In genomic region chr3:9791790-9792404, GRCh38 we compare ENCODE assay signal across 8 cellular contexts. TPM values are rescaled to one million over a fixed set of nuclear protein-coding genes. Genes with fewer than 3 reads are reported as not detected.
DNase-seq lines count a peak whose midpoint lies in the region; ATAC-seq and TF ChIP-seq lines count a peak whose summit lies in the region.

No MANE protein-coding gene starts in this region.

- intact Hi-C loops in A673 (cut with micrococcal nuclease; ENCODE audit: unreplicated experiment), result loop anchor here (2.0 kb wide), 1 partner anchor 395 kb away; the partner anchor contains the start of gene SETD5

- H3K27me3 ChIP-seq in A673 (replicated peaks; ENCODE audit: insufficient read depth, low read depth, low read length, poor library complexity) (no peaks in the 10 kb centered on the region), HL-60 (ENCODE audit: insufficient read depth, poor library complexity, severe bottlenecking) (no peaks in the 10 kb centered on the region), muscle layer of colon (ENCODE audit: control insufficient read depth in 1 of 2, insufficient read depth in 2 of 2, low read length in 2 of 2) (no peaks in the 10 kb centered on the region)

- H3K36me3 ChIP-seq in A673 (ENCODE audit: insufficient read depth, low read length, poor library complexity, severe bottlenecking) (peaks cover 19% of the 10 kb centered on the region), muscle layer of colon (ENCODE audit: insufficient read depth, low read length) (peaks cover 48% of the 10 kb centered on the region)

- TSS peak; percentile 75 for BruUV-seq in A673 (replicated peaks; lab: Mats Ljungman, UMichigan)

- H3K9ac ChIP-seq in muscle layer of colon (ENCODE audit: low read length), result peak overlapping the region; percentile 87

- TF ChIP-seq CTCF in A673 (conservative IDR thresholded peaks at IDR 0.05; ENCODE audit: low read depth, low read length), result no peak
- TF ChIP-seq CTCF in HL-60 (IDR thresholded peaks at IDR 0.05; ENCODE audit: insufficient read depth, low read length), result no peak
- TF ChIP-seq CTCF in cardiac fibroblast (IDR thresholded peaks at IDR 0.05; ENCODE audit: low read depth, low read length), result no peak

- no peak for ATAC-seq in HG03439 (IDR thresholded peaks at IDR 0.05; ENCODE audit: unreplicated experiment)

- H3K4me3 ChIP-seq in A673 (ENCODE audit: low read depth, low read length, poor library complexity, severe bottlenecking) (peak overlapping the region; percentile 99), HL-60 (replicated peaks; ENCODE audit: insufficient read depth, low read length) (peak overlapping the region; percentile 60), cardiac fibroblast (replicated peaks in 1 of 2; ENCODE audit: low read depth in 2 of 2, low read length in 2 of 2) (peak overlapping the region; percentile 75 to 96), muscle layer of colon (ENCODE audit: low read depth in 1 of 2, low read length in 2 of 2) (peak overlapping the region; percentile 60 to 93)

- H3K4me1 ChIP-seq in A673 (ENCODE audit: insufficient read depth, low read length, poor library complexity, severe bottlenecking) (peaks cover 17% of the 10 kb centered on the region), muscle layer of colon (ENCODE audit: insufficient read depth, low read length) (peaks cover 33% of the 10 kb centered on the region)

- peak overlapping the region; percentile 99 for H3K27ac ChIP-seq in A673 (ENCODE audit: low read depth, low read length, poor library complexity, severe bottlenecking)
- H3K27ac ChIP-seq in HL-60 (replicated peaks), result peak overlapping the region; percentile 99
- H3K27ac ChIP-seq in muscle layer of colon (ENCODE audit: low read depth, low read length), result peak overlapping the region; percentile 95

- CTCF ChIA-PET in A673 (lab: Charles Lee), result no interaction called here

- POLR2A ChIA-PET in A673 (lab: Charles Lee; ENCODE audit: low non-redundant PET), result interaction anchor here (0.7 kb wide), 1 partner anchor 39 kb away, joined by 3 read pairs; no protein-coding TSS in a partner anchor

- H3K9me3 ChIP-seq in A673 (ENCODE audit: low read depth, low read length, poor library complexity, severe bottlenecking) (no peaks in the 10 kb centered on the region), muscle layer of colon (ENCODE audit: low read length) (no peaks in the 10 kb centered on the region)

- DNase-seq in A673 (ENCODE audit: low spot score) (no peak), HL-60 (ENCODE audit: low read depth in 1 of 2, low spot score in 1 of 2) (no peak), cardiac fibroblast (ENCODE audit: low read depth in 2 of 2) (no peak), NCI-H146 treated with DMSO at 0.1 percent for 48 hours (lab: John Stamatoyannopoulos, UW; ENCODE audit: unreplicated experiment) (no peak), NCI-H748 (lab: John Stamatoyannopoulos, UW; ENCODE audit: unreplicated experiment) (no peak), H4 (ENCODE audit: low spot score) (no peak)

RNA-seq across cellular contexts. Expression of gene TADA3, which starts 0.4 kb away (rescaled TPM):
- total RNA-seq in A673 (2021), result 46.1 and 49.6 TPM in 2 replicates
- total RNA-seq in H4 (2014; rRNA removed; shearing (Covaris generic)), result 81.5 and 95.9 TPM in 2 replicates

RNA-seq across cellular contexts. Expression of gene ARPC4, which starts 1.0 kb away (rescaled TPM):
- total RNA-seq in A673 (2021), result 128 and 152 TPM in 2 replicates
- 227 and 296 TPM in 2 replicates for total RNA-seq in H4 (2014; rRNA removed; shearing (Covaris generic))

RNA-seq across cellular contexts. Expression of gene TTLL3, which starts 18.2 kb away (rescaled TPM):
- 6.7 and 9.5 TPM in 2 replicates for total RNA-seq in A673 (2021)
- total RNA-seq in H4 (2014; rRNA removed; shearing (Covaris generic)), result 4.4 and 5.4 TPM in 2 replicates

RNA-seq across cellular contexts. Expression of gene CAMK1, which starts 22.1 kb away (rescaled TPM):
- total RNA-seq in A673 (2021), result 26.7 and 28.0 TPM in 2 replicates
- 4.9 and 16.6 TPM in 2 replicates for total RNA-seq in H4 (2014; rRNA removed; shearing (Covaris generic))

RNA-seq across cellular contexts. Expression of gene OGG1, which starts 42.1 kb away (rescaled TPM):
- total RNA-seq in A673 (2021), result 48.8 and 60.2 TPM in 2 replicates
- 12.9 and 13.0 TPM in 2 replicates for total RNA-seq in H4 (2014; rRNA removed; shearing (Covaris generic))
